In genomic region chr9:84293001-84293798, GRCh38 we compare ENCODE assay signal across 10 cellular contexts. TPM values are rescaled to one million over a fixed set of nuclear protein-coding genes. Genes with fewer than 3 reads are reported as not detected.
DNase-seq lines count a peak whose midpoint lies in the region; ATAC-seq and TF ChIP-seq lines count a peak whose summit lies in the region.
"Had no signal": no experiment of that assay in that cellular context is flagged by ENCODE, and none has a peak within 500 bp of the region (broad histone marks: within the 10 kb centered on the region; RNA-seq: fewer than 3 reads in every experiment).

No MANE protein-coding gene starts in this region.

- POLR2A ChIA-PET in A673 (lab: Charles Lee; ENCODE audit: low non-redundant PET): no interaction called here

- H3K27me3 ChIP-seq in A673 (replicated peaks; ENCODE audit: insufficient read depth, low read depth, low read length, poor library complexity): no peaks in the 10 kb centered on the region

- H3K36me3 Mint-ChIP-seq in activated T-helper 1 cell treated with anti-CD3 and anti-CD28 coated beads, Interleukin-12 subunit alpha, Interleukin-12 subunit beta, Interleukin-2, Interleukin-4 antibody, amounts not matched to agents 30 ng/mL and 10 ng/mL and 1 ng/mL, durations not matched to agents 14 hours and 24 hours and 36 hours (ENCODE audit: low read depth): peaks cover 6% of the 10 kb centered on the region
- H3K36me3 Mint-ChIP-seq in endothelial cell (ENCODE audit: low read depth, unreplicated experiment): no peaks in the 10 kb centered on the region

- CTCF ChIA-PET in A673 (lab: Charles Lee): no interaction called here

- H3K9me3 ChIP-seq in A673 (ENCODE audit: low read depth, low read length, poor library complexity, severe bottlenecking): no peaks in the 10 kb centered on the region

- H3K36me3 ChIP-seq in A673 (ENCODE audit: insufficient read depth, low read length, poor library complexity, severe bottlenecking): no peaks in the 10 kb centered on the region

- intact Hi-C loops in activated T-helper 1 cell treated with anti-CD3 and anti-CD28 coated beads, Interleukin-12 subunit alpha, Interleukin-12 subunit beta, Interleukin-2, Interleukin-4 antibody, amounts not matched to agents 30 ng/mL and 10 ng/mL and 1 ng/mL, durations not matched to agents 14 hours and 24 hours and 36 hours (cut with micrococcal nuclease): loop anchor here (1.0 to 10.0 kb wide), 3 partner anchors 22 to 478 kb away; partner anchors contain the start of gene GKAP1
- intact Hi-C loops in A673 (cut with micrococcal nuclease; ENCODE audit: unreplicated experiment): no loop called here

- DNase-seq in activated T-helper 1 cell treated with anti-CD3 and anti-CD28 coated beads, Interleukin-12 subunit alpha, Interleukin-12 subunit beta, Interleukin-2, Interleukin-4 antibody, amounts not matched to agents 30 ng/mL and 10 ng/mL and 1 ng/mL, durations not matched to agents 14 hours and 24 hours and 36 hours (ENCODE audit: low spot score): no peak
- no peak for DNase-seq in A673 (ENCODE audit: low spot score)
- no peak for DNase-seq in NCI-H1436 (lab: John Stamatoyannopoulos, UW)
- no peak for DNase-seq in H4 (ENCODE audit: low spot score)
- DNase-seq in endothelial cell (ENCODE audit: low spot score): no peak
- DNase-seq: NCI-H446, nucleus accumbens had no signal

- H3K4me3 Mint-ChIP-seq in activated T-helper 1 cell treated with anti-CD3 and anti-CD28 coated beads, Interleukin-12 subunit alpha, Interleukin-12 subunit beta, Interleukin-2, Interleukin-4 antibody, amounts not matched to agents 30 ng/mL and 10 ng/mL and 1 ng/mL, durations not matched to agents 14 hours and 24 hours and 36 hours: peak overlapping the region; percentile 73
- no peak overlapping the region for H3K4me3 Mint-ChIP-seq in endothelial cell (ENCODE audit: unreplicated experiment)

- ATAC-seq in GM19397 (IDR thresholded peaks at IDR 0.05; ENCODE audit: unreplicated experiment) (peak; percentile 61), HG03139 (IDR thresholded peaks at IDR 0.05; ENCODE audit: unreplicated experiment) (peak; percentile 54)

- no TSS peak for BruUV-seq in A673 (replicated peaks; lab: Mats Ljungman, UMichigan)

- H3K9me3 Mint-ChIP-seq in activated T-helper 1 cell treated with anti-CD3 and anti-CD28 coated beads, Interleukin-12 subunit alpha, Interleukin-12 subunit beta, Interleukin-2, Interleukin-4 antibody, amounts not matched to agents 30 ng/mL and 10 ng/mL and 1 ng/mL, durations not matched to agents 14 hours and 24 hours and 36 hours: peaks cover 3% of the 10 kb centered on the region
- no peaks in the 10 kb centered on the region for H3K9me3 Mint-ChIP-seq in endothelial cell (ENCODE audit: unreplicated experiment)

- H3K27ac ChIP-seq in A673 (ENCODE audit: low read depth, low read length, poor library complexity, severe bottlenecking): no peak overlapping the region

- TF ChIP-seq CTCF in A673 (conservative IDR thresholded peaks at IDR 0.05; ENCODE audit: low read depth, low read length) (no peak), endothelial cell (IDR thresholded peaks at IDR 0.05; ENCODE audit: unreplicated experiment) (no peak)

- H3K4me3 ChIP-seq in GM08714 (ENCODE audit: low read length): peak overlapping the region; percentile 16; the same call in 1 of the 2 replicates
- H3K4me3 ChIP-seq in A673 (ENCODE audit: low read depth, low read length, poor library complexity, severe bottlenecking): no peak overlapping the region

- H3K4me1 ChIP-seq in A673 (ENCODE audit: insufficient read depth, low read length, poor library complexity, severe bottlenecking): no peaks in the 10 kb centered on the region

- peak overlapping the region; percentile 100 for H3K27ac Mint-ChIP-seq in activated T-helper 1 cell treated with anti-CD3 and anti-CD28 coated beads, Interleukin-12 subunit alpha, Interleukin-12 subunit beta, Interleukin-2, Interleukin-4 antibody, amounts not matched to agents 30 ng/mL and 10 ng/mL and 1 ng/mL, durations not matched to agents 14 hours and 24 hours and 36 hours
- no peak overlapping the region for H3K27ac Mint-ChIP-seq in endothelial cell (ENCODE audit: unreplicated experiment)

- no peaks in the 10 kb centered on the region for H3K27me3 Mint-ChIP-seq in activated T-helper 1 cell treated with anti-CD3 and anti-CD28 coated beads, Interleukin-12 subunit alpha, Interleukin-12 subunit beta, Interleukin-2, Interleukin-4 antibody, amounts not matched to agents 30 ng/mL and 10 ng/mL and 1 ng/mL, durations not matched to agents 14 hours and 24 hours and 36 hours (ENCODE audit: insufficient read depth)
- no peaks in the 10 kb centered on the region for H3K27me3 Mint-ChIP-seq in endothelial cell (ENCODE audit: unreplicated experiment)

- peaks cover 82% of the 10 kb centered on the region for H3K4me1 Mint-ChIP-seq in activated T-helper 1 cell treated with anti-CD3 and anti-CD28 coated beads, Interleukin-12 subunit alpha, Interleukin-12 subunit beta, Interleukin-2, Interleukin-4 antibody, amounts not matched to agents 30 ng/mL and 10 ng/mL and 1 ng/mL, durations not matched to agents 14 hours and 24 hours and 36 hours (ENCODE audit: low read depth)
- peaks cover 11% of the 10 kb centered on the region for H3K4me1 Mint-ChIP-seq in endothelial cell (ENCODE audit: unreplicated experiment)

RNA-seq across cellular contexts. Expression of gene SLC28A3, which starts 47.4 kb away (rescaled TPM):
- total RNA-seq in activated T-helper 1 cell treated with anti-CD3 and anti-CD28 coated beads, Interleukin-12 subunit alpha, Interleukin-12 subunit beta, Interleukin-2, Interleukin-4 antibody, amounts not matched to agents 30 ng/mL and 10 ng/mL and 1 ng/mL, durations not matched to agents 14 hours and 24 hours and 36 hours: 0.60 and 0.66 TPM in 2 replicates
- total RNA-seq in A673 (2021) (not detected in 2 replicates), endothelial cell (ENCODE audit: unreplicated experiment) (0.26 TPM)
- total RNA-seq in H4 (2014; rRNA removed; shearing (Covaris generic)): 0.02 TPM in 1 of 2 replicates, not detected in the other
